Comparison of ENCODE assay signal across 8 cellular contexts in the genomic region with DNA sequence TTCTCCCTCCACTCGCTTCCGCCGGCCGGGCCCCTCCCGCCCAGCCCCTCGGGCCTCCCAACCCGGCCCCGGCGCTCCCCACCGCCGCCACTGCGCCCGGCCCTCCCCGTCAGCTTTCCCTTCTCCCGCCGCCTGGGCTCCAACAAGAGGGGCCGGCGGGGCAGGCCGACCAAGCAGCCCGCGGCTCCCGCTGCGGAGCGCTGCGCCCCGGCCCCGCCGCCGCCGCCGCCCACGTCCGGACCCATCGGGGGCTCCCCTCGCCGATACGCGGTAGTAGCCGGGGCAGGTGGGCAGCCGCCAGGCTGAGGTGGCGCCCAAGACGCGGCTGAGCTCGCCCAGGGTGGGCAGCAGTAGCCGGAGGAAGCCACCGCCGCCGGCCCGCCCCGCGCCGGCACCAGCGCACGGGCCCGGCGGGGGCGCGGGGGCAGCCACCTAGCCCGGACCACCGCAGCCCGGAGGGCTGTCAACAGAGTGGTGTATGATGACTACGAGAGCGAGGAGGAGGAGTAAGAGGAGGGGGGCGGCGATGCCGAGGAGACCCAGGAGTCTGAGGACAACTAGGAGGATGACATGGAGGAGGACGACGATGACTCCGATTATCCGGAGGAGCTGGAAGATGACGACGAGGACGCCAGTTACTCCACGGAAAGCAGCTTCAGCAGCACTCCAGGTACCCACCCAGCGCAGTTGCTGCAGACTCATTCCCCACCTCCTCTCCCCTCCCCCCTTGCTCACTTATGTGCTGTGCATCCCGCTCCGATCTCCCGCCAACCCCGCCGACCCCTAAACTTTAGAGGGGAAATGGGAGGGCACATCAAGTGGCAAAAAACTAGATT. TPM values are rescaled to one million over a fixed set of nuclear protein-coding genes. Genes with fewer than 3 reads are reported as not detected.
DNase-seq lines count a peak whose midpoint lies in the region; ATAC-seq, FAIRE-seq and TF ChIP-seq lines count a peak whose summit lies in the region.

No MANE protein-coding gene starts in this region.

- H3K4me3 ChIP-seq in HUES64 (ENCODE audit: low read length), result peak overlapping the region; percentile 83
- H3K4me3 ChIP-seq in breast epithelium, result peak overlapping the region; percentile 76 to 90 (median 90)
- peak overlapping the region; percentile 62 to 97 (median 82) for H3K4me3 ChIP-seq in spleen

- H3K4me1 ChIP-seq in HUES64 (ENCODE audit: insufficient read depth, low read length) (no peaks in the 10 kb centered on the region), breast epithelium (peaks cover 0 to 4% of the 10 kb centered on the region in 2 donors), spleen (peaks cover 20 to 64% (median 41%) of the 10 kb centered on the region in 6 donors)

- H3K4me1 Mint-ChIP-seq in immature natural killer cell, result peaks cover 41 to 46% of the 10 kb centered on the region in 2 donors

- peak overlapping the region; percentile 82 to 94 (median 86) for H3K27ac Mint-ChIP-seq in immature natural killer cell

- intact Hi-C loops in breast epithelium (cut with DNase I; ENCODE audit: low total_unique reads), result loop anchor here (2.0 kb wide), 1 partner anchor 135 kb away; a partner anchor contains a TSS
- intact Hi-C loops in spleen (cut with DNase I; ENCODE audit: low total_unique reads), result loop anchor here (10.0 kb wide), 1 partner anchor 127 kb away; no protein-coding TSS in a partner anchor

- ATAC-seq in GM21423 (IDR thresholded peaks at IDR 0.05; ENCODE audit: unreplicated experiment), result peak; percentile 27

- peak overlapping the region; percentile 77 for H3K9ac ChIP-seq in HUES64 (ENCODE audit: low read depth, low read length)

- no peaks in the 10 kb centered on the region for H3K9me3 Mint-ChIP-seq in immature natural killer cell

- H3K4me3 Mint-ChIP-seq in immature natural killer cell, result peak overlapping the region; percentile 88 to 93 (median 91)

- DNase-seq in DMS114 treated with DMSO at 0.1 percent for 48 hours (lab: John Stamatoyannopoulos, UW; ENCODE audit: unreplicated experiment) (peak; percentile 11), T-helper 2 cell (peak in 4 of 5 experiments; percentile 11 to 66 (median 18)), breast epithelium (ENCODE audit: low spot score in 2 of 2) (no peak), immature natural killer cell (peak in 1 of 3 donors; percentile 53), spleen (no peak), RCC 7860 (ENCODE audit: low spot score) (no peak)

- H3K36me3 Mint-ChIP-seq in immature natural killer cell, result peaks cover 0 to 7% (median 0%) of the 10 kb centered on the region in 3 donors

- WGBS in HUES64, result under 1% methylated on average over 80 of the region's 80 CpGs
- 1% methylated on average over 21 to 80 of the region's 80 CpGs for WGBS in spleen, 5 donors

- TF ChIP-seq POLR2A in breast epithelium (IDR thresholded peaks at IDR 0.05), result no peak
- no peak for TF ChIP-seq POLR2A in spleen (IDR thresholded peaks at IDR 0.05)

- peaks cover 2 to 7% (median 7%) of the 10 kb centered on the region in 3 donors for H3K27me3 Mint-ChIP-seq in immature natural killer cell (ENCODE audit: low read depth in 3 of 3)

- peaks cover 15% of the 10 kb centered on the region for H3K27me3 ChIP-seq in HUES64 (ENCODE audit: insufficient read depth, low read length)
- no peaks in the 10 kb centered on the region for H3K27me3 ChIP-seq in breast epithelium
- no peaks in the 10 kb centered on the region for H3K27me3 ChIP-seq in spleen (replicated peaks in 1 of 7)

- TF ChIP-seq CTCF in breast epithelium (IDR thresholded peaks at IDR 0.05), result no peak
- peak in 4 of 11 experiments; percentile 27 to 62 (median 53) for TF ChIP-seq CTCF in spleen (IDR thresholded peaks at IDR 0.05 in 8 of 11, conservative IDR thresholded peaks at IDR 0.05 in 3 of 11)

- no peak for FAIRE-seq in RCC 7860 (lab: Jason Lieb, UNC)

- H3K27ac ChIP-seq in HUES64 (ENCODE audit: low read depth, low read length) (no peak overlapping the region), breast epithelium (peak overlapping the region; percentile 91), spleen (peak overlapping the region; percentile 60 to 96 (median 88))

- H3K36me3 ChIP-seq in HUES64 (ENCODE audit: insufficient read depth, low read length) (no peaks in the 10 kb centered on the region), breast epithelium (no peaks in the 10 kb centered on the region), spleen (no peaks in the 10 kb centered on the region)

- H3K9me3 ChIP-seq in HUES64 (ENCODE audit: insufficient read depth, low read depth, low read length) (no peaks in the 10 kb centered on the region), breast epithelium (no peaks in the 10 kb centered on the region), spleen (no peaks in the 10 kb centered on the region)

RNA-seq across cellular contexts. Expression of a gene that starts 0.5 kb away (rescaled TPM):
- 17.8 TPM for polyA plus RNA-seq in HUES64 (2013, experiment 1 of 2)
- polyA plus RNA-seq in HUES64 (2013, experiment 2 of 2), result 23.7 TPM
- 10 to 100 TPM; 11.2 to 33.8 (median 21.0) TPM for total RNA-seq in breast epithelium
- 10 to 100 TPM in 1 of 3 donors, 1 to 10 TPM in 2; 2.8 to 13.8 (median 6.6) TPM for polyA plus RNA-seq in immature natural killer cell
- 10 to 100 TPM; 19.7 to 53.1 (median 30.9) TPM for total RNA-seq in spleen
- 10 to 100 TPM; 10.7 to 17.1 (median 11.7) TPM for polyA plus RNA-seq in spleen

Comparison
In these comparisons a context has a peak if more than half of its experiments do, and no peak if none do; other contexts are left out.
1. DNase-seq: peak in DMS114 treated with DMSO at 0.1 percent for 48 hours (single experiment) and T-helper 2 cell (4 of 5); none in breast epithelium (0 of 2), spleen (single experiment) and RCC 7860 (single experiment).
2. Peak in every context shown above with its lines, with median percentiles within 50 percentile points of each other: H3K4me3 ChIP-seq.